In genomic region chr2:38765149-38765548, GRCh38 we compare ENCODE assay signal across 25 cellular contexts. TPM values are rescaled to one million over a fixed set of nuclear protein-coding genes. Genes with fewer than 3 reads are reported as not detected.
DNase-seq lines count a peak whose midpoint lies in the region; ATAC-seq and TF ChIP-seq lines count a peak whose summit lies in the region.
"Had no signal": no experiment of that assay in that cellular context is flagged by ENCODE, and none has a peak within 500 bp of the region (broad histone marks: within the 10 kb centered on the region; RNA-seq: fewer than 3 reads in every experiment).

No MANE protein-coding gene starts in this region.

- H3K9me3 ChIP-seq in IMR-90 (ENCODE audit: control insufficient read depth, insufficient read depth, low read length): no peaks in the 10 kb centered on the region
- H3K9me3 ChIP-seq: BE2C, breast epithelium, esophagus muscularis mucosa, sigmoid colon had no signal

- POLR2A ChIA-PET in IMR-90 (lab: Charles Lee; ENCODE audit: unreplicated experiment): no interaction called here

- H3K4me3 ChIP-seq in AG09309 (ENCODE audit: control insufficient read depth, low read depth, low read length): no peak overlapping the region
- H3K4me3 ChIP-seq in IMR-90 (ENCODE audit: insufficient read depth, low read depth, low read length): no peak overlapping the region
- H3K4me3 ChIP-seq in astrocyte of the spinal cord (ENCODE audit: low read depth, low read length): no peak overlapping the region
- H3K4me3 ChIP-seq: breast epithelium, dorsolateral prefrontal cortex, esophagus muscularis mucosa, sigmoid colon had no signal

- DNase-seq in AG09309 (ENCODE audit: low read depth): peak; percentile 45
- DNase-seq in IMR-90: peak; percentile 79
- DNase-seq in astrocyte of the spinal cord (ENCODE audit: low read depth, low spot score): peak; percentile 69
- DNase-seq in iris pigment epithelial cell (ENCODE audit: low read depth): peak; percentile 84
- DNase-seq in immature natural killer cell: no peak
- no peak for DNase-seq in AML-193 (lab: John Stamatoyannopoulos, UW)
- no peak for DNase-seq in activated CD4-positive, CD25-positive, alpha-beta regulatory T cell treated with anti-CD3 and anti-CD28 coated beads, Interleukin-2, amount 50 U/mL, for 72 hours
- DNase-seq: BE2C; dorsolateral prefrontal cortex; islet precursor cell; KBM-7; naive B cell; NCI-H1048; NCI-H2081; NCI-H510A; sigmoid colon; stimulated activated CD4-positive, alpha-beta T cell treated with anti-CD3 and anti-CD28 coated beads, Interleukin-1b, Interleukin-23, amount 100 ng/mL, for 48 hours; stimulated activated naive CD8-positive, alpha-beta T cell treated with anti-CD3 and anti-CD28 coated beads, Interleukin-15, Interleukin-2, amounts not matched to agents 100 U/mL and 50 U/mL, for 24 hours; WERI-Rb-1 had no signal

- peaks cover 6% of the 10 kb centered on the region for H3K4me1 ChIP-seq in IMR-90 (ENCODE audit: control insufficient read depth, insufficient read depth, low read length)
- H3K4me1 ChIP-seq: BE2C, breast epithelium, esophagus muscularis mucosa, parathyroid adenoma, sigmoid colon had no signal

- H3K36me3 Mint-ChIP-seq in immature natural killer cell: no peaks in the 10 kb centered on the region
- H3K36me3 Mint-ChIP-seq: activated naive CD4-positive, alpha-beta T cell treated with anti-CD3 and anti-CD28 coated beads, Interleukin-2, amount 50 U/mL, for 72 hours; naive B cell had no signal

- no peak overlapping the region; the same call in 1 of the 2 replicates for H3K4me2 ChIP-seq in IMR-90 (ENCODE audit: low read depth, low read length)

- TF ChIP-seq CTCF in AG09309 (IDR thresholded peaks at IDR 0.05; ENCODE audit: control insufficient read depth, insufficient read depth, low read depth, low read length, missing control alignments) (no peak), IMR-90 (conservative IDR thresholded peaks at IDR 0.05; ENCODE audit: low read depth, low read length) (no peak), astrocyte of the spinal cord (IDR thresholded peaks at IDR 0.05; ENCODE audit: low read depth, low read length) (no peak)

- peaks cover 0 to 3% (median 2%) of the 10 kb centered on the region in 3 donors for H3K27me3 Mint-ChIP-seq in immature natural killer cell (ENCODE audit: low read depth in 3 of 3)
- H3K27me3 Mint-ChIP-seq: naive B cell had no signal

- H3K18ac ChIP-seq in IMR-90 (ENCODE audit: low read depth, low read length): no peak overlapping the region

- H2AK9ac ChIP-seq in IMR-90 (replicated peaks; ENCODE audit: low read depth, low read length, poor library complexity): no peak overlapping the region

- H2BK15ac ChIP-seq in IMR-90 (ENCODE audit: low read depth, low read length): no peak overlapping the region

- H3K79me1 ChIP-seq in IMR-90 (ENCODE audit: low read depth in 1 of 2, low read length in 2 of 2): no peaks in the 10 kb centered on the region

- dilution Hi-C loops in IMR-90 (cut with HindIII; ENCODE audit: low sequenced_read_pairs, unreplicated experiment): no loop called here

- H4K20me1 ChIP-seq in IMR-90 (ENCODE audit: insufficient read depth, low read length): no peaks in the 10 kb centered on the region

- WGBS in IMR-90 (ENCODE audit: extremely low coverage in 2 of 2, insufficient read length in 1 of 2), 2 experiments: no CpG with 5 or more reads among the region's 4 CpGs

- no peak overlapping the region for H4K8ac ChIP-seq in IMR-90 (ENCODE audit: low read depth in 2 of 2, low read length in 2 of 2)

- no peak for TF ChIP-seq RAD21 in IMR-90 (IDR thresholded peaks at IDR 0.05; ENCODE audit: low read length)

- no peak overlapping the region for H2AK5ac ChIP-seq in IMR-90 (ENCODE audit: low read depth, low read length)

- in situ Hi-C loops in IMR-90 (cut with MboI; ENCODE audit: low sequenced_read_pairs) (no loop called here), astrocyte of the spinal cord (cut with HindIII; ENCODE audit: low sequenced_read_pairs) (no loop called here)

- H3K56ac ChIP-seq in IMR-90 (ENCODE audit: extremely low read depth, insufficient read depth, low read length): no peak overlapping the region

- no peak overlapping the region for H3K4ac ChIP-seq in IMR-90 (ENCODE audit: low read depth, low read length)

- CTCF ChIA-PET in IMR-90 (lab: Yijun Ruan, JAX): no interaction called here

- no peak overlapping the region for H2BK120ac ChIP-seq in IMR-90 (ENCODE audit: low read depth, low read length)

- H3K9me3 Mint-ChIP-seq in immature natural killer cell: no peaks in the 10 kb centered on the region
- H3K9me3 Mint-ChIP-seq: activated naive CD4-positive, alpha-beta T cell treated with anti-CD3 and anti-CD28 coated beads, Interleukin-2, amount 50 U/mL, for 72 hours; naive B cell had no signal

- no peak overlapping the region for H2AFZ ChIP-seq in IMR-90 (replicated peaks; ENCODE audit: low read length, poor library complexity)
- H2AFZ ChIP-seq: parathyroid adenoma had no signal

- no peak overlapping the region for H4K91ac ChIP-seq in IMR-90 (ENCODE audit: insufficient read depth, low read depth, low read length)

- H3K27ac Mint-ChIP-seq in immature natural killer cell: no peak overlapping the region
- H3K27ac Mint-ChIP-seq: activated naive CD4-positive, alpha-beta T cell treated with anti-CD3 and anti-CD28 coated beads, Interleukin-2, amount 50 U/mL, for 72 hours; naive B cell; T-helper 1 cell treated with Interleukin-12 subunit alpha and Interleukin-12 subunit beta and Interleukin-4 antibody, amounts not matched to agents 30 μg/mL and 1 μg/mL, for 36 hours had no signal

- no peaks in the 10 kb centered on the region for H3K27me3 ChIP-seq in IMR-90 (ENCODE audit: control insufficient read depth, insufficient read depth, low read length)
- H3K27me3 ChIP-seq: BE2C, breast epithelium, dorsolateral prefrontal cortex, esophagus muscularis mucosa, sigmoid colon had no signal

- H2BK5ac ChIP-seq in IMR-90 (ENCODE audit: low read depth, low read length, poor library complexity, severe bottlenecking): peak overlapping the region; percentile 60

- no peak overlapping the region for H3K9ac ChIP-seq in IMR-90 (ENCODE audit: low read depth, low read length)
- H3K9ac ChIP-seq: parathyroid adenoma had no signal

- no peaks in the 10 kb centered on the region for H3K36me3 ChIP-seq in IMR-90 (ENCODE audit: control insufficient read depth, insufficient read depth, low read length)
- H3K36me3 ChIP-seq: BE2C, breast epithelium, esophagus muscularis mucosa, sigmoid colon, WERI-Rb-1 had no signal

- H3K23ac ChIP-seq in IMR-90 (ENCODE audit: low read depth, low read length): no peak overlapping the region

- H3K14ac ChIP-seq in IMR-90 (replicated peaks; ENCODE audit: low read depth, low read length): no peak overlapping the region

- intact Hi-C loops in IMR-90 (cut with micrococcal nuclease): no loop called here

- no peak overlapping the region for H2BK20ac ChIP-seq in IMR-90 (ENCODE audit: low read depth, low read length)

- no peak overlapping the region for H4K5ac ChIP-seq in IMR-90 (ENCODE audit: low read depth, low read length)

- no peak overlapping the region for H3K4me3 Mint-ChIP-seq in immature natural killer cell
- H3K4me3 Mint-ChIP-seq: naive B cell; T-helper 1 cell treated with Interleukin-12 subunit alpha and Interleukin-12 subunit beta and Interleukin-4 antibody, amounts not matched to agents 30 μg/mL and 1 μg/mL, for 36 hours had no signal

- peaks cover 3% of the 10 kb centered on the region; the same call in 1 of the 2 replicates for H3K9me1 ChIP-seq in IMR-90 (ENCODE audit: insufficient read depth, low read length)

- ATAC-seq in IMR-90 (ENCODE audit: low read depth) (peak; percentile 59), HG03196 (IDR thresholded peaks at IDR 0.05; ENCODE audit: unreplicated experiment) (no peak)
- ATAC-seq: activated naive CD4-positive, alpha-beta T cell treated with anti-CD3 and anti-CD28 coated beads, Interleukin-2, amount 50 U/mL, for 72 hours; stimulated activated naive CD8-positive, alpha-beta T cell treated with anti-CD3 and anti-CD28 coated beads, Interleukin-15, Interleukin-2, amounts not matched to agents 100 U/mL and 50 U/mL, for 24 hours had no signal

- H3K27ac ChIP-seq in IMR-90 (ENCODE audit: insufficient read depth, low read length): no peak overlapping the region
- H3K27ac ChIP-seq: breast epithelium, dorsolateral prefrontal cortex, esophagus muscularis mucosa, parathyroid adenoma, sigmoid colon, WERI-Rb-1 had no signal

- no peaks in the 10 kb centered on the region for H3K4me1 Mint-ChIP-seq in immature natural killer cell
- H3K4me1 Mint-ChIP-seq: naive B cell had no signal

- BruUV-seq in IMR-90 (replicated peaks; lab: Mats Ljungman, UMichigan): no TSS peak

- TF ChIP-seq POLR2A in IMR-90 (IDR thresholded peaks at IDR 0.05; ENCODE audit: low read depth, low read length): no peak

TF ChIP-seq in IMR-90, 13 proteins besides CTCF, POLR2A, EP300 and RAD21:
- TF ChIP-seq MXI1 (IDR thresholded peaks at IDR 0.05; ENCODE audit: borderline replicate concordance, low read depth, low read length) (no peak), SMC3 (IDR thresholded peaks at IDR 0.05; ENCODE audit: low read depth, low read length) (no peak), USF2 (IDR thresholded peaks at IDR 0.05; ENCODE audit: low read depth, low read length) (no peak), BHLHE40 (IDR thresholded peaks at IDR 0.05; ENCODE audit: low read depth, low read length) (no peak)

RNA-seq across cellular contexts. Expression of gene GEMIN6, which starts 12.9 kb away (rescaled TPM):
- total RNA-seq in IMR-90 (2012; rRNA removed): 7.7 and 10.3 TPM in 2 replicates
- 7.4 and 9.4 TPM in 2 replicates for polyA plus RNA-seq in IMR-90 (2012; rRNA removed)
- 2.3 and 5.1 TPM in 2 replicates for polyA plus RNA-seq in IMR-90 (2012; cell fraction: cytosol; rRNA removed)
- 0.36 and 2.1 TPM in 2 replicates for polyA plus RNA-seq in IMR-90 (2012; cell fraction: nucleus; rRNA removed; ENCODE audit: low replicate concordance)
- polyA plus RNA-seq in immature natural killer cell: 10 to 100 TPM in 1 of 3 donors, 1 to 10 TPM in 2; 5.8 to 13.6 (median 7.9) TPM

RNA-seq across cellular contexts. Expression of gene SRSF7, which starts 14.0 kb away (rescaled TPM):
- 148 and 260 TPM in 2 replicates for total RNA-seq in IMR-90 (2012; rRNA removed)
- polyA plus RNA-seq in IMR-90 (2012; rRNA removed) (191 and 193 TPM in 2 replicates), immature natural killer cell (100 to 1,000 TPM; 171 to 209 (median 203) TPM)
- polyA plus RNA-seq in IMR-90 (2012; cell fraction: cytosol; rRNA removed): 39.8 and 81.0 TPM in 2 replicates
- 30.2 and 247 TPM in 2 replicates for polyA plus RNA-seq in IMR-90 (2012; cell fraction: nucleus; rRNA removed; ENCODE audit: low replicate concordance)

Comparison
In these comparisons a context has a peak if more than half of its experiments do, and no peak if none do; other contexts are left out.
1. DNase-seq: peak in AG09309 (single experiment), IMR-90 (single experiment), astrocyte of the spinal cord (single experiment) and iris pigment epithelial cell (single experiment); none in immature natural killer cell (0 of 3), AML-193 (0 of 2) and activated CD4-positive, CD25-positive, alpha-beta regulatory T cell treated with anti-CD3 and anti-CD28 coated beads, Interleukin-2, amount 50 U/mL, for 72 hours (single experiment).